In the genomic region with DNA sequence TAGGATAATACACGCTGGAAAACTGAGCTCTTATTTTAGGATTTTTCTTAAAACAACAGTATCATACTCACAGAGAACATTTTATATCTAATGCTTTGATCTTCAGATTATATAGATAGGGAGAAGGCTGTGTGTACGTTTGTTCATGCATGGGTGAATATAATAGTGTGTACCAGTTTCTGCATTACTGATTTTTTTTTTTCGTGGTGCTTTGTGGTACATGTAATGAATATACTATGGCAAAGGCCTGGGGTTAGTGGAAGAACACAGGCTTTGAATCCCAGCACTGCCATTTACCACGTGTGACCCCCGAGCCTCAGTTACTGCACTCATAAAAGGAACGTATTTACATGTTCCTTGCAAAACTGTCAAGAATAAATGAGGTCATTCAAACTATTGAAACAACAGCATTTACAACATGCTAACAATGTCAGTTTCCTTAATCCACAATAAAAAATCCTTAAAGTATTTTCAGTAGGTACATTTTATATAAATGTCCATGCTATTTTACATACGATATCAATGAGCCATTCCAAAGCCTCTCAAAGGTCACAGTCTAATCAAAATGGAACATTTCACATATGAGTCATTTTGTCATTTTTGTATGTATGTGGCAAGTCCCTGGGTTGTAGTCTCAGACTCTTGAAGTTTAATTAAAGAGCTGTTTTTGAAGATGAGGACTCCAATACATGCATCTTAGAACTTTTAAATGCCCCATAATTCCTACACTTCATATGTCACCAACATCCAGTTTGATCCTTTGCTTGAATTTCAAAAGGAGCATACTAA, we compare ENCODE assay signal across 11 cellular contexts.
A peak's percentile ranks its signal among the peaks of the same experiment; 100 is the strongest.
DNase-seq lines count a peak whose midpoint lies in the region; ATAC-seq and TF ChIP-seq lines count a peak whose summit lies in the region.
"Had no signal": no experiment of that assay in that cellular context is flagged by ENCODE, and none has a peak within 500 bp of the region (broad histone marks: within the 10 kb centered on the region; RNA-seq: fewer than 3 reads in every experiment).

No MANE protein-coding gene starts in this region.

- DNase-seq in activated naive CD8-positive, alpha-beta T cell treated with anti-CD3 and anti-CD28 coated beads, Interleukin-2, amount 50 U/mL, for 24 hours = no peak
- DNase-seq in prostate gland (ENCODE audit: low spot score) (no peak), NCI-H1105 (lab: John Stamatoyannopoulos, UW) (no peak), cerebellar nuclear complex (lab: John Stamatoyannopoulos, UW) (no peak)
- DNase-seq in stimulated activated CD4-positive, alpha-beta T cell treated with anti-CD3 and anti-CD28 coated beads, Interleukin-2, amount 100 ng/mL, for 24 hours = no peak
- DNase-seq: HCEC 1CT, NCI-H524 treated with DMSO at 0.1 percent for 48 hours had no signal

- no peaks in the 10 kb centered on the region for H3K9me3 Mint-ChIP-seq in activated naive CD8-positive, alpha-beta T cell treated with anti-CD3 and anti-CD28 coated beads, Interleukin-2, amount 50 U/mL, for 24 hours

- peak overlapping the region; percentile 60 for H3K27ac Mint-ChIP-seq in activated naive CD8-positive, alpha-beta T cell treated with anti-CD3 and anti-CD28 coated beads, Interleukin-2, amount 50 U/mL, for 24 hours

- H3K4me1 Mint-ChIP-seq in activated naive CD8-positive, alpha-beta T cell treated with anti-CD3 and anti-CD28 coated beads, Interleukin-2, amount 50 U/mL, for 24 hours = peaks cover 36% of the 10 kb centered on the region

- TF ChIP-seq POLR2A in prostate gland (IDR thresholded peaks at IDR 0.05) = no peak

- ATAC-seq in GM18511 (IDR thresholded peaks at IDR 0.05; ENCODE audit: unreplicated experiment) (peak; percentile 34), HG03159 (IDR thresholded peaks at IDR 0.05; ENCODE audit: unreplicated experiment) (peak; percentile 21)
- peak; percentile 78 for ATAC-seq in activated naive CD8-positive, alpha-beta T cell treated with anti-CD3 and anti-CD28 coated beads, Interleukin-2, amount 50 U/mL, for 24 hours

- intact Hi-C loops in prostate gland (cut with DNase I) = no loop called here

- H3K36me3 ChIP-seq in prostate gland = no peaks in the 10 kb centered on the region
- H3K36me3 ChIP-seq: thoracic aorta had no signal

- 26% methylated on average over 7 of the region's 7 CpGs for WGBS in prostate gland

- no peaks in the 10 kb centered on the region for H3K9me3 ChIP-seq in prostate gland
- H3K9me3 ChIP-seq: thoracic aorta had no signal

- no peak overlapping the region for H3K4me3 ChIP-seq in prostate gland
- H3K4me3 ChIP-seq: thoracic aorta had no signal

- no peak overlapping the region for H3K4me3 Mint-ChIP-seq in activated naive CD8-positive, alpha-beta T cell treated with anti-CD3 and anti-CD28 coated beads, Interleukin-2, amount 50 U/mL, for 24 hours

- H3K27ac ChIP-seq in 22Rv1 (peak overlapping the region; percentile 88), prostate gland (no peak overlapping the region)
- H3K27ac ChIP-seq: thoracic aorta had no signal

- no peaks in the 10 kb centered on the region for H3K27me3 Mint-ChIP-seq in activated naive CD8-positive, alpha-beta T cell treated with anti-CD3 and anti-CD28 coated beads, Interleukin-2, amount 50 U/mL, for 24 hours

- no peak for TF ChIP-seq CTCF in 22Rv1 (IDR thresholded peaks at IDR 0.05)
- no peak for TF ChIP-seq CTCF in prostate gland (IDR thresholded peaks at IDR 0.05)

- no peaks in the 10 kb centered on the region for H3K27me3 ChIP-seq in prostate gland (replicated peaks; ENCODE audit: insufficient read depth)

- peaks cover 12% of the 10 kb centered on the region for H3K4me1 ChIP-seq in prostate gland (replicated peaks)

- H3K36me3 Mint-ChIP-seq in activated naive CD8-positive, alpha-beta T cell treated with anti-CD3 and anti-CD28 coated beads, Interleukin-2, amount 50 U/mL, for 24 hours (ENCODE audit: low read depth) = peaks cover 6% of the 10 kb centered on the region

Comparison
In these comparisons a context has a peak if more than half of its experiments do, and no peak if none do; other contexts are left out.
1. ATAC-seq: peak in every context shown above with its lines; median percentile 78 in activated naive CD8-positive, alpha-beta T cell treated with anti-CD3 and anti-CD28 coated beads, Interleukin-2, amount 50 U/mL, for 24 hours; 34 in GM18511; 21 in HG03159.